8 cellular contexts compared by ENCODE assay signal in genomic region chr7:91082854-91083495, GRCh38.
DNase-seq lines count a peak whose midpoint lies in the region; ATAC-seq and TF ChIP-seq lines count a peak whose summit lies in the region.

No MANE protein-coding gene starts in this region.

- no peak overlapping the region for H2AK5ac ChIP-seq in neuronal stem cell (ENCODE audit: low read depth, low read length)

- H3K4ac ChIP-seq in neuronal stem cell (ENCODE audit: low read length) = no peak overlapping the region

- no peak overlapping the region for H3K14ac ChIP-seq in neuronal stem cell (ENCODE audit: low read length)

- H3K4me1 ChIP-seq in cardiac muscle cell (ENCODE audit: low read depth) (peaks cover 3% of the 10 kb centered on the region), colonic mucosa (no peaks in the 10 kb centered on the region), neuronal stem cell (ENCODE audit: control insufficient read depth in 2 of 2, insufficient read depth in 1 of 2, low read depth in 1 of 2, low read length in 2 of 2) (no peaks in the 10 kb centered on the region)

- TF ChIP-seq CTCF in cardiac muscle cell (IDR thresholded peaks at IDR 0.05; ENCODE audit: low read depth, low read length) (peak; percentile 58), colonic mucosa (IDR thresholded peaks at IDR 0.05) (peak; percentile 35)

- WGBS in neuronal stem cell (ENCODE audit: extremely low coverage in 2 of 2, insufficient read length in 2 of 2, insufficient replicate concordance in 1 of 2), 2 donors = no CpG with 5 or more reads among the region's 2 CpGs

- no peak overlapping the region for H3K18ac ChIP-seq in neuronal stem cell (ENCODE audit: low read length)

- no peak overlapping the region for H2BK5ac ChIP-seq in neuronal stem cell (ENCODE audit: low read length)

- ATAC-seq in Right ventricle myocardium inferior = no peak
- ATAC-seq in GM18498 (IDR thresholded peaks at IDR 0.05; ENCODE audit: unreplicated experiment) = no peak
- ATAC-seq in GM21528 (IDR thresholded peaks at IDR 0.05; ENCODE audit: low FRiP score, unreplicated experiment) = no peak
- no peak for ATAC-seq in GM18519 (IDR thresholded peaks at IDR 0.05; ENCODE audit: low FRiP score, unreplicated experiment)

- peak; percentile 18 to 64 for DNase-seq in cardiac muscle cell (ENCODE audit: low read depth in 1 of 2, low spot score in 1 of 2)
- DNase-seq in Right ventricle myocardium inferior (ENCODE audit: missing footprints) = no peak
- DNase-seq in NCI-H2171 treated with DMSO at 0.1 percent for 48 hours (lab: John Stamatoyannopoulos, UW) = peak; percentile 74
- DNase-seq in colonic mucosa = no peak
- peak; percentile 11 for DNase-seq in neuronal stem cell (ENCODE audit: low spot score)

- no peak overlapping the region for H2AFZ ChIP-seq in neuronal stem cell (ENCODE audit: low read length)

- no peak overlapping the region for H2BK120ac ChIP-seq in neuronal stem cell (ENCODE audit: low read depth, low read length)

- H3K4me2 ChIP-seq in neuronal stem cell (ENCODE audit: insufficient read depth, low read length, poor library complexity, severe bottlenecking) = no peak overlapping the region

- no peak overlapping the region for H3K9ac ChIP-seq in colonic mucosa (ENCODE audit: low read depth in 2 of 2, low read length in 2 of 2)
- no peak overlapping the region for H3K9ac ChIP-seq in neuronal stem cell (ENCODE audit: low read depth, low read length, poor library complexity)

- H4K8ac ChIP-seq in neuronal stem cell (ENCODE audit: low read depth, low read length) = no peak overlapping the region

- H3K79me1 ChIP-seq in neuronal stem cell (ENCODE audit: low read depth, low read length) = no peaks in the 10 kb centered on the region

- H3K9me3 ChIP-seq in cardiac muscle cell (ENCODE audit: low read depth) = no peaks in the 10 kb centered on the region
- no peaks in the 10 kb centered on the region for H3K9me3 ChIP-seq in colonic mucosa
- H3K9me3 ChIP-seq in neuronal stem cell (replicated peaks in 1 of 2; ENCODE audit: control insufficient read depth in 2 of 2, insufficient read depth in 1 of 2, low read depth in 1 of 2, low read length in 2 of 2) = no peaks in the 10 kb centered on the region

- H3K4me3 ChIP-seq in cardiac muscle cell = no peak overlapping the region
- H3K4me3 ChIP-seq in colonic mucosa = no peak overlapping the region
- no peak overlapping the region for H3K4me3 ChIP-seq in neuronal stem cell (ENCODE audit: low read length in 2 of 2)

- H3K27me3 ChIP-seq in cardiac muscle cell (no peaks in the 10 kb centered on the region), colonic mucosa (no peaks in the 10 kb centered on the region), neuronal stem cell (ENCODE audit: control insufficient read depth in 3 of 3, insufficient read depth in 3 of 3, low read depth in 1 of 3, low read length in 3 of 3) (no peaks in the 10 kb centered on the region)

- H4K91ac ChIP-seq in neuronal stem cell (ENCODE audit: low read depth, low read length, poor library complexity) = no peak overlapping the region

- H3K36me3 ChIP-seq in cardiac muscle cell (no peaks in the 10 kb centered on the region), colonic mucosa (no peaks in the 10 kb centered on the region), neuronal stem cell (replicated peaks in 1 of 2; ENCODE audit: control insufficient read depth in 2 of 2, insufficient read depth in 2 of 2, low read length in 2 of 2) (no peaks in the 10 kb centered on the region)

- H2BK12ac ChIP-seq in neuronal stem cell (ENCODE audit: low read length) = no peak overlapping the region

- intact Hi-C loops in Right ventricle myocardium inferior (cut with DNase I) = no loop called here
- intact Hi-C loops in colonic mucosa (cut with DNase I) = loop anchor here (10.0 kb wide), 2 partner anchors 182 to 702 kb away; partner anchors contain the start of gene FZD1

- H3K23ac ChIP-seq in neuronal stem cell (ENCODE audit: low read depth, low read length, poor library complexity) = no peak overlapping the region

- H2BK15ac ChIP-seq in neuronal stem cell (ENCODE audit: low read length) = no peak overlapping the region

- H3K27ac ChIP-seq in cardiac muscle cell (peak overlapping the region; percentile 42), colonic mucosa (no peak overlapping the region), neuronal stem cell (replicated peaks; ENCODE audit: low read length) (no peak overlapping the region)

Comparison
In these comparisons a context has a peak if more than half of its experiments do, and no peak if none do; other contexts are left out.
1. DNase-seq: peak in cardiac muscle cell (2 of 2), NCI-H2171 treated with DMSO at 0.1 percent for 48 hours (single experiment) and neuronal stem cell (single experiment); none in Right ventricle myocardium inferior (single experiment) and colonic mucosa (single experiment).